ENCODE assay signal across 1 cellular context in genomic region chr2:46303822-46304221, GRCh38.
TF ChIP-seq lines count a peak whose summit lies in the region.

No MANE protein-coding gene starts in this region.

TF ChIP-seq in liver, 16 proteins besides CTCF, POLR2A, EP300 and RAD21 (continued from another document):
- TF ChIP-seq ZBTB33 (IDR thresholded peaks at IDR 0.05) (no peak), ATF3 (IDR thresholded peaks at IDR 0.05) (no peak)
